In genomic region chr15:40338041-40338657, GRCh38 we compare ENCODE assay signal across 8 cellular contexts. TPM values are rescaled to one million over a fixed set of nuclear protein-coding genes. Genes with fewer than 3 reads are reported as not detected.
DNase-seq lines count a peak whose midpoint lies in the region; ATAC-seq and TF ChIP-seq lines count a peak whose summit lies in the region.

No MANE protein-coding gene starts in this region.

- peak; percentile 96 for ATAC-seq in CD8-positive, alpha-beta T cell
- peak; percentile 90 for ATAC-seq in activated CD4-positive, alpha-beta T cell treated with anti-CD3 and anti-CD28 coated beads for 36 hours
- peak; percentile 41 for ATAC-seq in lung (ENCODE audit: insufficient read depth, low FRiP score)
- ATAC-seq in GM19328 (IDR thresholded peaks at IDR 0.05; ENCODE audit: unreplicated experiment): no peak

- peaks cover 2% of the 10 kb centered on the region for H3K27me3 Mint-ChIP-seq in CD8-positive, alpha-beta T cell (ENCODE audit: low read depth)
- no peaks in the 10 kb centered on the region for H3K27me3 Mint-ChIP-seq in activated CD4-positive, alpha-beta T cell treated with anti-CD3 and anti-CD28 coated beads for 36 hours
- H3K27me3 Mint-ChIP-seq in chondrocyte (ENCODE audit: low read depth): no peaks in the 10 kb centered on the region

- no peaks in the 10 kb centered on the region for H3K9me3 ChIP-seq in CD8-positive, alpha-beta T cell (ENCODE audit: low read length)
- no peaks in the 10 kb centered on the region for H3K9me3 ChIP-seq in lung (ENCODE audit: control insufficient read depth in 2 of 2, insufficient read depth in 1 of 2, low read length in 1 of 2)

- intact Hi-C loops in CD8-positive, alpha-beta T cell (cut with DNase I, micrococcal nuclease): loop anchor here (1.0 to 5.0 kb wide), 4 partner anchors 17 to 121 kb away; partner anchors contain the start of gene PLCB2 (in 2 of the 2)
- intact Hi-C loops in activated CD4-positive, alpha-beta T cell treated with anti-CD3 and anti-CD28 coated beads for 36 hours (cut with DNase I, micrococcal nuclease): loop anchor here (1.0 to 2.0 kb wide), 5 partner anchors 15 to 59 kb away; partner anchors contain the start of genes PLCB2 (in 2 of the 2) and INAFM2 (in 1 of the 2)

- no peak overlapping the region for H3K4me3 Mint-ChIP-seq in CD8-positive, alpha-beta T cell
- no peak overlapping the region for H3K4me3 Mint-ChIP-seq in activated CD4-positive, alpha-beta T cell treated with anti-CD3 and anti-CD28 coated beads for 36 hours
- H3K4me3 Mint-ChIP-seq in chondrocyte (ENCODE audit: unreplicated experiment): peak overlapping the region; percentile 73

- peak; percentile 82 for TF ChIP-seq CTCF in CD8-positive, alpha-beta T cell (IDR thresholded peaks at IDR 0.05)
- TF ChIP-seq CTCF in chondrocyte (IDR thresholded peaks at IDR 0.05) (peak; percentile 97), lung (IDR thresholded peaks at IDR 0.05; ENCODE audit: control extremely low read depth, extremely low read depth) (peak; percentile 68)

- H3K36me3 Mint-ChIP-seq in CD8-positive, alpha-beta T cell: no peaks in the 10 kb centered on the region
- H3K36me3 Mint-ChIP-seq in activated CD4-positive, alpha-beta T cell treated with anti-CD3 and anti-CD28 coated beads for 36 hours (ENCODE audit: low read depth): no peaks in the 10 kb centered on the region
- peaks cover 3% of the 10 kb centered on the region for H3K36me3 Mint-ChIP-seq in chondrocyte (ENCODE audit: low read depth)

- CTCF ChIA-PET in CD8-positive, alpha-beta T cell (lab: Charles Lee): interaction anchor here (0.7 to 21.1 kb wide), 32 partner anchors 11 to 553 kb away, joined by 3 to 497 read pairs (median 6); partner anchors contain the start of genes ANKRD63, INAFM2, IVD and KNSTRN
- CTCF ChIA-PET in activated CD4-positive, alpha-beta T cell treated with anti-CD3 and anti-CD28 coated beads for 36 hours (lab: Charles Lee): interaction anchor here (0.6 to 11.4 kb wide), 35 partner anchors 10 to 402 kb away, joined by 3 to 151 read pairs (median 5); partner anchors contain the start of genes ANKRD63, INAFM2, IVD and KNSTRN

- H3K27me3 ChIP-seq in CD8-positive, alpha-beta T cell (ENCODE audit: insufficient read depth, low read length): no peaks in the 10 kb centered on the region
- H3K27me3 ChIP-seq in H7 (ENCODE audit: control insufficient read depth, insufficient read depth, low read length) (no peaks in the 10 kb centered on the region), lung (ENCODE audit: control insufficient read depth, insufficient read depth) (no peaks in the 10 kb centered on the region)

- H3K27ac ChIP-seq in CD8-positive, alpha-beta T cell (ENCODE audit: low read depth, low read length): no peak overlapping the region
- peak overlapping the region; percentile 81 for H3K27ac ChIP-seq in lung (ENCODE audit: low read depth in 1 of 2, low read length in 1 of 2)

- H3K4me1 ChIP-seq in CD8-positive, alpha-beta T cell (ENCODE audit: insufficient read depth, low read length): peaks cover 17% of the 10 kb centered on the region
- peaks cover 5 to 59% of the 10 kb centered on the region in 2 donors for H3K4me1 ChIP-seq in lung (ENCODE audit: control insufficient read depth in 2 of 2, insufficient read depth in 2 of 2, low read length in 2 of 2)

- WGBS in lung, 2 donors: 44 to 49% methylated on average over 11 of the region's 11 CpGs

- no peaks in the 10 kb centered on the region for H3K36me3 ChIP-seq in CD8-positive, alpha-beta T cell (ENCODE audit: insufficient read depth, low read length)
- H3K36me3 ChIP-seq in H7 (replicated peaks; ENCODE audit: control insufficient read depth, insufficient read depth, low read length): no peaks in the 10 kb centered on the region
- H3K36me3 ChIP-seq in lung (ENCODE audit: control insufficient read depth in 2 of 2, insufficient read depth in 2 of 2, low read length in 2 of 2): peaks cover 0 to 18% of the 10 kb centered on the region in 2 donors

- DNase-seq in CD8-positive, alpha-beta T cell: peak; percentile 54 to 82 (median 78)
- DNase-seq in H7: peak; percentile 98
- DNase-seq in NCI-H2227 treated with DMSO at 0.1 percent for 48 hours (lab: John Stamatoyannopoulos, UW): peak; percentile 24
- peak; percentile 90 for DNase-seq in activated CD4-positive, alpha-beta T cell treated with anti-CD3 and anti-CD28 coated beads for 36 hours
- no peak for DNase-seq in chondrocyte (ENCODE audit: low spot score)
- peak; percentile 74 for DNase-seq in lung (ENCODE audit: low spot score)
- peak; percentile 60 to 79 (median 67) for DNase-seq in stimulated activated CD4-positive, alpha-beta T cell treated with anti-CD3 and anti-CD28 coated beads, TNF-alpha, amount 100 ng/mL, for 48 hours (ENCODE audit: low read depth in 3 of 3)

- H3K4me1 Mint-ChIP-seq in CD8-positive, alpha-beta T cell (ENCODE audit: low read depth): peaks cover 18% of the 10 kb centered on the region
- H3K4me1 Mint-ChIP-seq in activated CD4-positive, alpha-beta T cell treated with anti-CD3 and anti-CD28 coated beads for 36 hours: peaks cover 16% of the 10 kb centered on the region
- H3K4me1 Mint-ChIP-seq in chondrocyte (ENCODE audit: low read depth): peaks cover 96% of the 10 kb centered on the region

- no peak overlapping the region for H3K27ac Mint-ChIP-seq in CD8-positive, alpha-beta T cell
- no peak overlapping the region for H3K27ac Mint-ChIP-seq in activated CD4-positive, alpha-beta T cell treated with anti-CD3 and anti-CD28 coated beads for 36 hours
- H3K27ac Mint-ChIP-seq in chondrocyte (ENCODE audit: unreplicated experiment): peak overlapping the region; percentile 100

- POLR2A ChIA-PET in CD8-positive, alpha-beta T cell (lab: Charles Lee): interaction anchor here (1.0 to 1.4 kb wide), 4 partner anchors 15 to 59 kb away, joined by 3 to 5 read pairs (median 4); partner anchors contain the start of genes INAFM2 and PLCB2
- POLR2A ChIA-PET in activated CD4-positive, alpha-beta T cell treated with anti-CD3 and anti-CD28 coated beads for 36 hours (lab: Charles Lee): interaction anchor here (0.6 kb wide), 1 partner anchor 56 kb away, joined by 7 read pairs; no protein-coding TSS in a partner anchor

- H3K4me3 ChIP-seq in CD8-positive, alpha-beta T cell (ENCODE audit: low read depth, low read length): no peak overlapping the region
- H3K4me3 ChIP-seq in H7 (ENCODE audit: insufficient read depth, low read depth, low read length) (no peak overlapping the region), lung (no peak overlapping the region)

- H3K9me3 Mint-ChIP-seq in CD8-positive, alpha-beta T cell: no peaks in the 10 kb centered on the region
- no peaks in the 10 kb centered on the region for H3K9me3 Mint-ChIP-seq in activated CD4-positive, alpha-beta T cell treated with anti-CD3 and anti-CD28 coated beads for 36 hours (ENCODE audit: low read depth)
- no peaks in the 10 kb centered on the region for H3K9me3 Mint-ChIP-seq in chondrocyte (ENCODE audit: low read depth)

RNA-seq across cellular contexts. Expression of gene CCDC9B, which starts 2.6 kb away (rescaled TPM):
- total RNA-seq in CD8-positive, alpha-beta T cell: 1 to 10 TPM in 1 of 2 experiments, under 1 TPM in 1; 0.60 to 1.1 TPM
- 0.03 and 0.18 TPM in 2 replicates for total RNA-seq in H7 (2014; rRNA removed; shearing (Covaris generic))
- under 1 TPM; 0.65 to 0.98 TPM for total RNA-seq in activated CD4-positive, alpha-beta T cell treated with anti-CD3 and anti-CD28 coated beads for 36 hours
- total RNA-seq in chondrocyte (55.4 to 60.0 TPM (median 58.0 TPM) in 3 replicates), lung (10 to 100 TPM in 1 of 2 donors, 1 to 10 TPM in 1; 4.4 to 42.1 TPM)
- 10 to 100 TPM in 1 of 2 donors, 1 to 10 TPM in 1; 7.0 to 22.8 TPM for polyA plus RNA-seq in lung

RNA-seq across cellular contexts. Expression of gene PHGR1, which starts 12.7 kb away (rescaled TPM):
- total RNA-seq in CD8-positive, alpha-beta T cell: not detected
- not detected in 2 replicates for total RNA-seq in H7 (2014; rRNA removed; shearing (Covaris generic))
- total RNA-seq in activated CD4-positive, alpha-beta T cell treated with anti-CD3 and anti-CD28 coated beads for 36 hours: not detected
- total RNA-seq in chondrocyte: not detected in 3 replicates
- total RNA-seq in lung: not detected
- 1 to 10 TPM in 1 of 2 donors, under 1 TPM in 1; 0.84 to 1.0 TPM for polyA plus RNA-seq in lung

RNA-seq across cellular contexts. Expression of gene INAFM2, which starts 14.7 kb away (rescaled TPM):
- 1 to 10 TPM; 4.3 to 8.1 TPM for total RNA-seq in CD8-positive, alpha-beta T cell
- 15.2 and 15.8 TPM in 2 replicates for total RNA-seq in H7 (2014; rRNA removed; shearing (Covaris generic))
- 10 to 100 TPM in 1 of 2 experiments, 1 to 10 TPM in 1; 9.9 to 11.2 TPM for total RNA-seq in activated CD4-positive, alpha-beta T cell treated with anti-CD3 and anti-CD28 coated beads for 36 hours
- total RNA-seq in chondrocyte (68.8 to 128 TPM (median 80.6 TPM) in 3 replicates), lung (10 to 100 TPM; 12.8 to 31.1 TPM)
- polyA plus RNA-seq in lung: 10 to 100 TPM; 18.4 to 19.7 TPM

RNA-seq across cellular contexts. Expression of gene DISP2, which starts 19.9 kb away (rescaled TPM):
- under 1 TPM; 0.05 to 0.25 TPM for total RNA-seq in CD8-positive, alpha-beta T cell
- 0.04 and 0.52 TPM in 2 replicates for total RNA-seq in H7 (2014; rRNA removed; shearing (Covaris generic))
- under 1 TPM; 0.02 to 0.04 TPM for total RNA-seq in activated CD4-positive, alpha-beta T cell treated with anti-CD3 and anti-CD28 coated beads for 36 hours
- 1.3 to 2.2 TPM (median 1.4 TPM) in 3 replicates for total RNA-seq in chondrocyte
- total RNA-seq in lung: 1 to 10 TPM in 1 of 2 donors, under 1 TPM in 1; 0.23 to 1.3 TPM
- polyA plus RNA-seq in lung: 1 to 10 TPM in 1 of 2 donors, under 1 TPM in 1; 0.06 to 2.5 TPM

RNA-seq across cellular contexts. Expression of gene PLCB2, which starts 30.4 kb away (rescaled TPM):
- total RNA-seq in CD8-positive, alpha-beta T cell: 100 to 1,000 TPM; 154 to 167 TPM
- 11.3 and 13.9 TPM in 2 replicates for total RNA-seq in H7 (2014; rRNA removed; shearing (Covaris generic))
- total RNA-seq in activated CD4-positive, alpha-beta T cell treated with anti-CD3 and anti-CD28 coated beads for 36 hours: 10 to 100 TPM; 67.9 to 86.8 TPM
- total RNA-seq in chondrocyte (1.4 to 3.4 TPM (median 2.8 TPM) in 3 replicates), lung (10 to 100 TPM; 17.9 to 76.7 TPM)
- polyA plus RNA-seq in lung: 10 to 100 TPM; 47.5 to 54.9 TPM
